ENCODE assay signal across 8 cellular contexts in the genomic region with DNA sequence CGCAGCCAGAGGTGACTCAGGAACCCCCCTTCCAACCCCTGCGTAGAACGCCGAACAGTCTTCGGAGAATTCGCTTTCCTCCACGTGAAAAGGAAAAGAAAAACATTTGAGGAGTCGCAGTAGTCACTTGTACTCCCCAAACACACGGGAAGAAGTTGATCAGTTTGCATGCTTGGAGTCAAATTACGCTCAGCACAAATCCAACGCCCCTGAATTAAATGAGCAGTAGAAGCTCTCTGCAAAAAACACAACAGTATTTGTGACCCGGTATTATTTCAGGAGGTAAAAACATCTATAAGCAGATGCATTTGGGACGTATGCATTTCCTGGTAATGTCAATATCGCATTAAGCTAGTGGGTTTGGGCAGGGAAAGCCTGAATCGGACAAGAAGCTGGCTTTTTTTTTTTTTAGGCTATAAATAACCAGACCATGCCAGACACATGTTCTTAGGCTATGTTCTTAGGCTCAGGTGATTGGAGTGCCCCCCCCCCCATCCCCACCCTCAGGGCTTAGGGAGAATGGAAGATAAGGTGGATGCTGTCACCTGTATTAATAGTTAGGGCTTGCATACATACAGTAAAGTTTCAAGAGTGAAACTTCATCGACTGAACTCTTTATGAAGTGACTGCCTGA. TPM values are rescaled to one million over a fixed set of nuclear protein-coding genes. Genes with fewer than 3 reads are reported as not detected.
DNase-seq lines count a peak whose midpoint lies in the region; FAIRE-seq and TF ChIP-seq lines count a peak whose summit lies in the region.

No MANE protein-coding gene starts in this region.

- peaks cover 0 to 10% of the 10 kb centered on the region in 2 donors for H3K36me3 Mint-ChIP-seq in CD14-positive monocyte
- peaks cover 3% of the 10 kb centered on the region for H3K36me3 Mint-ChIP-seq in activated CD4-positive, alpha-beta memory T cell treated with anti-CD3 and anti-CD28 coated beads, Interleukin-2, amount 10 ng/mL, durations not matched to agents 7 days and 5 days (ENCODE audit: low read depth)
- H3K36me3 Mint-ChIP-seq in progenitor cell of endocrine pancreas (ENCODE audit: insufficient read depth), result no peaks in the 10 kb centered on the region

- peak overlapping the region; percentile 92 to 96 (median 95) for H3K27ac Mint-ChIP-seq in CD14-positive monocyte
- peak overlapping the region; percentile 88 for H3K27ac Mint-ChIP-seq in activated CD4-positive, alpha-beta memory T cell treated with anti-CD3 and anti-CD28 coated beads, Interleukin-2, amount 10 ng/mL, durations not matched to agents 7 days and 5 days
- H3K27ac Mint-ChIP-seq in progenitor cell of endocrine pancreas, result peak overlapping the region; percentile 97

- intact Hi-C loops in CD14-positive monocyte (cut with micrococcal nuclease), result no loop called here

- H3K4me1 Mint-ChIP-seq in CD14-positive monocyte, result peaks cover 43% of the 10 kb centered on the region
- peaks cover 32% of the 10 kb centered on the region for H3K4me1 Mint-ChIP-seq in activated CD4-positive, alpha-beta memory T cell treated with anti-CD3 and anti-CD28 coated beads, Interleukin-2, amount 10 ng/mL, durations not matched to agents 7 days and 5 days
- H3K4me1 Mint-ChIP-seq in progenitor cell of endocrine pancreas (ENCODE audit: low read depth), result peaks cover 50% of the 10 kb centered on the region

- H3K27me3 Mint-ChIP-seq in CD14-positive monocyte (ENCODE audit: low read depth in 3 of 3), result peaks cover 2 to 9% (median 8%) of the 10 kb centered on the region in 3 donors
- H3K27me3 Mint-ChIP-seq in activated CD4-positive, alpha-beta memory T cell treated with anti-CD3 and anti-CD28 coated beads, Interleukin-2, amount 10 ng/mL, durations not matched to agents 7 days and 5 days, result peaks cover 10% of the 10 kb centered on the region
- no peaks in the 10 kb centered on the region for H3K27me3 Mint-ChIP-seq in progenitor cell of endocrine pancreas

- peak overlapping the region; percentile 97 to 98 for H3K4me3 Mint-ChIP-seq in CD14-positive monocyte
- peak overlapping the region; percentile 81 for H3K4me3 Mint-ChIP-seq in activated CD4-positive, alpha-beta memory T cell treated with anti-CD3 and anti-CD28 coated beads, Interleukin-2, amount 10 ng/mL, durations not matched to agents 7 days and 5 days
- H3K4me3 Mint-ChIP-seq in progenitor cell of endocrine pancreas (ENCODE audit: low read depth), result peak overlapping the region; percentile 95

- POLR2A ChIA-PET in activated CD4-positive, alpha-beta memory T cell treated with anti-CD3 and anti-CD28 coated beads, Interleukin-2, amount 10 ng/mL, durations not matched to agents 7 days and 5 days (lab: Charles Lee), result interaction anchor here (0.6 to 1.7 kb wide), 9 partner anchors 10 to 828 kb away, joined by 3 to 7 read pairs (median 4); no protein-coding TSS in a partner anchor

- CTCF ChIA-PET in activated CD4-positive, alpha-beta memory T cell treated with anti-CD3 and anti-CD28 coated beads, Interleukin-2, amount 10 ng/mL, durations not matched to agents 7 days and 5 days (lab: Charles Lee), result interaction anchor here (0.6 to 2.5 kb wide), 7 partner anchors 10 to 434 kb away, joined by 3 to 7 read pairs (median 4); no protein-coding TSS in a partner anchor

- TF ChIP-seq CTCF in CD14-positive monocyte (IDR thresholded peaks at IDR 0.05) (no peak), HFF-Myc (IDR thresholded peaks at IDR 0.05; ENCODE audit: low read depth, low read length, missing control alignments) (no peak), progenitor cell of endocrine pancreas (IDR thresholded peaks at IDR 0.05; ENCODE audit: unreplicated experiment) (no peak)

- peak overlapping the region; percentile 91 for H3K4me3 ChIP-seq in HFF-Myc (replicated peaks; ENCODE audit: low read depth, low read length)

- no peak for FAIRE-seq in frontal cortex (lab: Jason Lieb, UNC)

- DNase-seq in CD14-positive monocyte (ENCODE audit: low spot score), result no peak
- DNase-seq in HFF-Myc (ENCODE audit: extremely low read depth, low read depth), result no peak
- no peak for DNase-seq in activated CD4-positive, alpha-beta memory T cell treated with anti-CD3 and anti-CD28 coated beads, Interleukin-2, amount 10 ng/mL, durations not matched to agents 7 days and 5 days
- peak; percentile 6 for DNase-seq in germinal center (ENCODE audit: low spot score)
- DNase-seq in progenitor cell of endocrine pancreas (ENCODE audit: low spot score, unreplicated experiment), result no peak
- no peak for DNase-seq in D341Med (ENCODE audit: low spot score)
- DNase-seq in OCI-M2 (lab: John Stamatoyannopoulos, UW; ENCODE audit: unreplicated experiment), result no peak
- DNase-seq in frontal cortex (ENCODE audit: low spot score in 2 of 2), result no peak

- H3K9me3 Mint-ChIP-seq in CD14-positive monocyte, result peaks cover 0 to 4% (median 0%) of the 10 kb centered on the region in 7 donors
- no peaks in the 10 kb centered on the region for H3K9me3 Mint-ChIP-seq in activated CD4-positive, alpha-beta memory T cell treated with anti-CD3 and anti-CD28 coated beads, Interleukin-2, amount 10 ng/mL, durations not matched to agents 7 days and 5 days
- no peaks in the 10 kb centered on the region for H3K9me3 Mint-ChIP-seq in progenitor cell of endocrine pancreas (ENCODE audit: low read depth)

RNA-seq across cellular contexts. Expression of gene ARL15, which starts 0.9 kb away (rescaled TPM):
- 10 to 100 TPM; 18.0 to 27.6 TPM for polyA plus RNA-seq in CD14-positive monocyte
- 10 to 100 TPM; 13.5 to 13.8 TPM for total RNA-seq in activated CD4-positive, alpha-beta memory T cell treated with anti-CD3 and anti-CD28 coated beads, Interleukin-2, amount 10 ng/mL, durations not matched to agents 7 days and 5 days
- 28.9 and 30.0 TPM in 2 replicates for total RNA-seq in progenitor cell of endocrine pancreas
- total RNA-seq in frontal cortex, result 123 TPM
